Comparison of ENCODE assay signal across 38 cellular contexts in the genomic region with DNA sequence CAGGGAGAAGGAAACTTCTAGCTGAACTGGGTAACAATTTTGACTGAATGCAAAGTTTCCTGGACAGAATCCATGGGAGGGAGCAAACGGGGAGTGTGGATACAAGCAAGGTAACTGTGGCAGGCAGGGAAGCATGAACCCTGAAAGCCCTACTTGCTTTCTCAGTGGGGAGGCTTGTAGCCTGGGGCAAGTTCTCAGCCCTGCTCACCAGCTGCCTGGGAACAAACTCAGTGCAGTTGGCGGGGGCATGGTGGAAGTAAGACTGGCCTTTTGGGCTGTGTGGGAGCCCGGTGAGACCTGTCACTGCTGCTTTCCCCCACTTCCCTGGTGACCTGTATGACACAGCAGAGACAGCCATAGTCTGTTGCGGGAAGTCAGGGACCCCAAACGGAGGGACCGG. TPM values are rescaled to one million over a fixed set of nuclear protein-coding genes. Genes with fewer than 3 reads are reported as not detected.
"Had no signal": no experiment of that assay in that cellular context is flagged by ENCODE, and none has a peak within 500 bp of the region (broad histone marks: within the 10 kb centered on the region; RNA-seq: fewer than 3 reads in every experiment).

No MANE protein-coding gene starts in this region.

- H3K9me3 Mint-ChIP-seq: activated CD4-positive, alpha-beta memory T cell treated with anti-CD3 and anti-CD28 coated beads, Interleukin-2, amount 10 ng/mL, durations not matched to agents 7 days and 5 days; activated naive CD4-positive, alpha-beta T cell treated with anti-CD3 and anti-CD28 coated beads, Interleukin-2, amount 50 U/mL, for 24 hours; activated naive CD8-positive, alpha-beta T cell treated with anti-CD3 and anti-CD28 coated beads, Interleukin-2, amount 10 ng/mL, durations not matched to agents 7 days and 5 days; activated T-helper 2 cell treated with anti-CD3 and anti-CD28 coated beads, Interferon-gamma antibody, Interleukin-2, Interleukin-4, amounts not matched to agents 10 μg/mL and 5 μg/mL and 100 μg/mL, durations not matched to agents 14 hours and 24 hours and 36 hours; T-helper 1 cell treated with Interleukin-12 subunit alpha and Interleukin-12 subunit beta and Interleukin-4 antibody, amounts not matched to agents 30 μg/mL and 1 μg/mL, for 36 hours; T-helper 2 cell treated with Interferon-gamma antibody and Interleukin-4, amounts not matched to agents 5 μg/mL and 100 μg/mL, for 36 hours had no signal

- H3K27ac ChIP-seq: ascending aorta, cardiac muscle cell, VCaP had no signal

- H3K36me3 ChIP-seq: ascending aorta, cardiac muscle cell had no signal

- H3K27me3 Mint-ChIP-seq: activated CD4-positive, alpha-beta memory T cell treated with anti-CD3 and anti-CD28 coated beads, Interleukin-2, amount 10 ng/mL, durations not matched to agents 7 days and 5 days; activated CD4-positive, alpha-beta T cell treated with anti-CD3 and anti-CD28 coated beads, Interleukin-2, amount 10 ng/mL, durations not matched to agents 7 days and 5 days; activated CD8-positive, alpha-beta memory T cell treated with anti-CD3 and anti-CD28 coated beads, Interleukin-2, amount 10 ng/mL, durations not matched to agents 7 days and 5 days; activated naive CD8-positive, alpha-beta T cell had no signal

- H3K4me3 ChIP-seq: ascending aorta, cardiac muscle cell had no signal

- ATAC-seq: activated CD4-positive, alpha-beta T cell treated with anti-CD3 and anti-CD28 coated beads for 36 hours; activated CD4-positive, CD25-positive, alpha-beta regulatory T cell treated with anti-CD3 and anti-CD28 coated beads, Interleukin-2, amount 50 U/mL, for 24 hours; activated CD8-positive, alpha-beta memory T cell treated with anti-CD3 and anti-CD28 coated beads, Interleukin-2, amount 10 ng/mL, durations not matched to agents 7 days and 5 days; activated CD8-positive, alpha-beta T cell treated with anti-CD3 and anti-CD28 coated beads, Interleukin-2, amount 10 ng/mL, durations not matched to agents 7 days and 5 days; activated naive CD8-positive, alpha-beta T cell treated with anti-CD3 and anti-CD28 coated beads, Interleukin-2, amount 50 U/mL, for 24 hours had no signal

- H3K4me3 Mint-ChIP-seq: activated CD4-positive, alpha-beta memory T cell treated with anti-CD3 and anti-CD28 coated beads, Interleukin-2, amount 10 ng/mL, durations not matched to agents 7 days and 5 days; activated CD4-positive, alpha-beta T cell treated with anti-CD3 and anti-CD28 coated beads for 36 hours; activated CD4-positive, alpha-beta T cell treated with anti-CD3 and anti-CD28 coated beads, Interleukin-2, amount 10 ng/mL, durations not matched to agents 7 days and 5 days; activated CD8-positive, alpha-beta memory T cell treated with anti-CD3 and anti-CD28 coated beads, Interleukin-2, amount 10 ng/mL, durations not matched to agents 7 days and 5 days; activated CD8-positive, alpha-beta T cell treated with anti-CD3 and anti-CD28 coated beads, Interleukin-2, amount 10 ng/mL, durations not matched to agents 7 days and 5 days; activated naive CD4-positive, alpha-beta T cell treated with anti-CD3 and anti-CD28 coated beads, Interleukin-2, amount 10 ng/mL, durations not matched to agents 7 days and 5 days; activated naive CD4-positive, alpha-beta T cell treated with anti-CD3 and anti-CD28 coated beads, Interleukin-2, amount 50 U/mL, for 24 hours; activated naive CD8-positive, alpha-beta T cell; activated naive CD8-positive, alpha-beta T cell treated with anti-CD3 and anti-CD28 coated beads, Interleukin-2, amount 10 ng/mL, durations not matched to agents 7 days and 5 days; activated naive CD8-positive, alpha-beta T cell treated with anti-CD3 and anti-CD28 coated beads, Interleukin-2, amount 50 U/mL, for 24 hours; activated T-cell treated with anti-CD3 and anti-CD28 coated beads, Interleukin-2, amount 50 U/mL, for 24 hours; brain; T-helper 1 cell treated with Interleukin-12 subunit alpha and Interleukin-12 subunit beta and Interleukin-4 antibody, amounts not matched to agents 30 μg/mL and 1 μg/mL, for 36 hours; T-helper 2 cell treated with Interferon-gamma antibody and Interleukin-4, amounts not matched to agents 5 μg/mL and 100 μg/mL, for 36 hours had no signal

- H3K36me3 Mint-ChIP-seq: activated CD8-positive, alpha-beta memory T cell treated with anti-CD3 and anti-CD28 coated beads, Interleukin-2, amount 10 ng/mL, durations not matched to agents 7 days and 5 days; activated naive CD4-positive, alpha-beta T cell treated with anti-CD3 and anti-CD28 coated beads, Interleukin-2, amount 10 ng/mL, durations not matched to agents 7 days and 5 days; activated naive CD8-positive, alpha-beta T cell treated with anti-CD3 and anti-CD28 coated beads, Interleukin-2, amount 10 ng/mL, durations not matched to agents 7 days and 5 days; brain had no signal

- H3K4me1 Mint-ChIP-seq: activated CD4-positive, alpha-beta memory T cell treated with anti-CD3 and anti-CD28 coated beads, Interleukin-2, amount 10 ng/mL, durations not matched to agents 7 days and 5 days; activated CD4-positive, alpha-beta T cell treated with anti-CD3 and anti-CD28 coated beads for 36 hours; activated CD8-positive, alpha-beta memory T cell treated with anti-CD3 and anti-CD28 coated beads, Interleukin-2, amount 10 ng/mL, durations not matched to agents 7 days and 5 days; activated naive CD4-positive, alpha-beta T cell treated with anti-CD3 and anti-CD28 coated beads, Interleukin-2, amount 10 ng/mL, durations not matched to agents 7 days and 5 days; activated naive CD8-positive, alpha-beta T cell treated with anti-CD3 and anti-CD28 coated beads, Interleukin-2, amount 10 ng/mL, durations not matched to agents 7 days and 5 days; activated naive CD8-positive, alpha-beta T cell treated with anti-CD3 and anti-CD28 coated beads, Interleukin-2, amount 50 U/mL, for 24 hours had no signal

- H3K9me3 ChIP-seq: ascending aorta had no signal

- H3K27me3 ChIP-seq: ascending aorta, cardiac muscle cell had no signal

- H3K27ac Mint-ChIP-seq: activated CD4-positive, alpha-beta memory T cell treated with anti-CD3 and anti-CD28 coated beads, Interleukin-2, amount 10 ng/mL, durations not matched to agents 7 days and 5 days; activated CD4-positive, alpha-beta T cell treated with anti-CD3 and anti-CD28 coated beads for 36 hours; activated CD4-positive, alpha-beta T cell treated with anti-CD3 and anti-CD28 coated beads, Interleukin-2, amount 10 ng/mL, durations not matched to agents 7 days and 5 days; activated CD8-positive, alpha-beta memory T cell treated with anti-CD3 and anti-CD28 coated beads, Interleukin-2, amount 10 ng/mL, durations not matched to agents 7 days and 5 days; activated CD8-positive, alpha-beta T cell treated with anti-CD3 and anti-CD28 coated beads, Interleukin-2, amount 10 ng/mL, durations not matched to agents 7 days and 5 days; activated naive CD4-positive, alpha-beta T cell treated with anti-CD3 and anti-CD28 coated beads, Interleukin-2, amount 10 ng/mL, durations not matched to agents 7 days and 5 days; activated naive CD4-positive, alpha-beta T cell treated with anti-CD3 and anti-CD28 coated beads, Interleukin-2, amount 50 U/mL, for 24 hours; activated naive CD8-positive, alpha-beta T cell; activated naive CD8-positive, alpha-beta T cell treated with anti-CD3 and anti-CD28 coated beads, Interleukin-2, amount 10 ng/mL, durations not matched to agents 7 days and 5 days; activated naive CD8-positive, alpha-beta T cell treated with anti-CD3 and anti-CD28 coated beads, Interleukin-2, amount 50 U/mL, for 24 hours; activated T-cell treated with anti-CD3 and anti-CD28 coated beads, Interleukin-2, amount 50 U/mL, for 24 hours; activated T-helper 2 cell treated with anti-CD3 and anti-CD28 coated beads, Interferon-gamma antibody, Interleukin-2, Interleukin-4, amounts not matched to agents 10 μg/mL and 5 μg/mL and 100 μg/mL, durations not matched to agents 14 hours and 24 hours and 36 hours; brain; T-helper 1 cell treated with Interleukin-12 subunit alpha and Interleukin-12 subunit beta and Interleukin-4 antibody, amounts not matched to agents 30 μg/mL and 1 μg/mL, for 36 hours; T-helper 2 cell treated with Interferon-gamma antibody and Interleukin-4, amounts not matched to agents 5 μg/mL and 100 μg/mL, for 36 hours had no signal

- H3K4me1 ChIP-seq: ascending aorta had no signal

- DNase-seq: activated CD4-positive, alpha-beta memory T cell treated with anti-CD3 and anti-CD28 coated beads, Interleukin-2, amount 10 ng/mL, durations not matched to agents 7 days and 5 days; activated CD4-positive, alpha-beta T cell treated with anti-CD3 and anti-CD28 coated beads for 1 hour; activated CD4-positive, alpha-beta T cell treated with anti-CD3 and anti-CD28 coated beads for 36 hours; activated CD4-positive, alpha-beta T cell treated with anti-CD3 and anti-CD28 coated beads for 48 hours; activated CD4-positive, alpha-beta T cell treated with anti-CD3 and anti-CD28 coated beads, Interleukin-2, amount 10 ng/mL, durations not matched to agents 7 days and 5 days; activated CD4-positive, alpha-beta T cell treated with anti-CD3 and anti-CD28 coated beads, Interleukin-2, amount 50 U/mL, for 48 hours; activated CD4-positive, CD25-positive, alpha-beta regulatory T cell; activated CD8-positive, alpha-beta memory T cell treated with anti-CD3 and anti-CD28 coated beads for 24 hours; activated CD8-positive, alpha-beta memory T cell treated with anti-CD3 and anti-CD28 coated beads, Interleukin-2, amount 10 ng/mL, durations not matched to agents 7 days and 5 days; activated CD8-positive, alpha-beta memory T cell treated with anti-CD3 and anti-CD28 coated beads, Interleukin-2, amount 50 U/mL, for 48 hours; activated CD8-positive, alpha-beta T cell treated with anti-CD3 and anti-CD28 coated beads, Interleukin-2, amount 10 ng/mL, durations not matched to agents 7 days and 5 days; activated effector memory CD4-positive, alpha-beta T cell treated with Interleukin-2 at 50 U/mL for 16 hours; activated gamma-delta T cell; activated naive CD4-positive, alpha-beta T cell treated with anti-CD3 and anti-CD28 coated beads, Interleukin-2, amount 10 ng/mL, durations not matched to agents 7 days and 5 days; activated naive CD4-positive, alpha-beta T cell treated with Interleukin-2 at 50 U/mL for 16 hours; activated naive CD8-positive, alpha-beta T cell treated with anti-CD3 and anti-CD28 coated beads, Interleukin-2, amount 10 ng/mL, durations not matched to agents 7 days and 5 days; activated naive CD8-positive, alpha-beta T cell treated with anti-CD3 and anti-CD28 coated beads, Interleukin-2, amount 50 U/mL, for 24 hours; activated T-cell treated with anti-CD3 and anti-CD28 coated beads, Interleukin-2, amount 50 U/mL, for 24 hours; activated T-cell treated with anti-CD3 and anti-CD28 coated beads, Interleukin-2, amount 50 U/mL, for 48 hours; amygdala; anterior cingulate cortex; central memory CD4-positive, alpha-beta T cell; T-helper 1 cell; T-helper 2 cell; T-helper 9 cell had no signal

RNA-seq across cellular contexts. Expression of a gene that starts 14.0 kb away (rescaled TPM):
- total RNA-seq: activated CD4-positive, alpha-beta memory T cell treated with anti-CD3 and anti-CD28 coated beads, Interleukin-2, amount 10 ng/mL, durations not matched to agents 7 days and 5 days; activated CD4-positive, alpha-beta T cell treated with anti-CD3 and anti-CD28 coated beads for 36 hours; activated CD4-positive, alpha-beta T cell treated with anti-CD3 and anti-CD28 coated beads, Interleukin-2, amount 10 ng/mL, durations not matched to agents 7 days and 5 days; activated CD8-positive, alpha-beta memory T cell treated with anti-CD3 and anti-CD28 coated beads, Interleukin-2, amount 10 ng/mL, durations not matched to agents 7 days and 5 days; activated CD8-positive, alpha-beta T cell treated with anti-CD3 and anti-CD28 coated beads, Interleukin-2, amount 10 ng/mL, durations not matched to agents 7 days and 5 days; activated naive CD8-positive, alpha-beta T cell treated with anti-CD3 and anti-CD28 coated beads, Interleukin-2, amount 10 ng/mL, durations not matched to agents 7 days and 5 days; activated T-helper 2 cell treated with anti-CD3 and anti-CD28 coated beads, Interferon-gamma antibody, Interleukin-2, Interleukin-4, amounts not matched to agents 10 μg/mL and 5 μg/mL and 100 μg/mL, durations not matched to agents 14 hours and 24 hours and 36 hours; ascending aorta; bronchial epithelial cell; cardiac muscle cell; cerebellum had no signal
- polyA plus RNA-seq: adipose tissue, cardiac muscle cell had no signal

RNA-seq across cellular contexts. Expression of a gene that starts 48.7 kb away (rescaled TPM):
- total RNA-seq: cardiac muscle cell had no signal
- polyA plus RNA-seq: cardiac muscle cell had no signal
